In genomic region chr5:174725261-174725990, GRCh38 we compare ENCODE assay signal across 11 cellular contexts. TPM values are rescaled to one million over a fixed set of nuclear protein-coding genes. Genes with fewer than 3 reads are reported as not detected.
DNase-seq lines count a peak whose midpoint lies in the region; ATAC-seq, FAIRE-seq and TF ChIP-seq lines count a peak whose summit lies in the region.
"Had no signal": no experiment of that assay in that cellular context is flagged by ENCODE, and none has a peak within 500 bp of the region (broad histone marks: within the 10 kb centered on the region; RNA-seq: fewer than 3 reads in every experiment).

No MANE protein-coding gene starts in this region.

- no peak overlapping the region for H3K23ac ChIP-seq in H1 (ENCODE audit: insufficient read length)

- no peak overlapping the region for H2BK120ac ChIP-seq in H1 (replicated peaks; ENCODE audit: low read depth, low read length)

- TF ChIP-seq EP300 in H1 (IDR thresholded peaks at IDR 0.05; ENCODE audit: borderline replicate concordance in 1 of 2, low read depth in 2 of 2, low read length in 2 of 2) = no peak

- H3K27me3 ChIP-seq in left ventricle myocardium inferior (ENCODE audit: low read depth) = peaks cover 100% of the 10 kb centered on the region
- H3K27me3 ChIP-seq in H1 (replicated peaks in 1 of 4; ENCODE audit: control insufficient read depth in 3 of 4, extremely low read depth in 1 of 4, insufficient read depth in 3 of 4, low read length in 3 of 4) = peaks cover 82 to 97% (median 91%) of the 10 kb centered on the region in 4 experiments

- H3K36me3 Mint-ChIP-seq in naive thymus-derived CD8-positive, alpha-beta T cell = peaks cover 0 to 8% (median 6%) of the 10 kb centered on the region in 3 donors

- no peak overlapping the region for H3K27ac Mint-ChIP-seq in naive thymus-derived CD8-positive, alpha-beta T cell

- H3K27ac ChIP-seq in left ventricle myocardium inferior (replicated peaks) (no peak overlapping the region), H1 (ENCODE audit: low read depth, low read length) (no peak overlapping the region)

- no peak overlapping the region for H2AK5ac ChIP-seq in H1 (ENCODE audit: low read depth, low read length)

- CTCF ChIA-PET in H1 (lab: Charles Lee; ENCODE audit: partially characterized antibody) = interaction anchor here (0.7 to 0.9 kb wide), 4 partner anchors 12 to 323 kb away, joined by 3 to 4 read pairs (median 3); no protein-coding TSS in a partner anchor

- H3K9me3 Mint-ChIP-seq in naive thymus-derived CD8-positive, alpha-beta T cell = peaks cover 0 to 8% (median 0%) of the 10 kb centered on the region in 9 donors

- TF ChIP-seq CTCF in left ventricle myocardium inferior (IDR thresholded peaks at IDR 0.05; ENCODE audit: borderline replicate concordance) (no peak), H1 (IDR thresholded peaks at IDR 0.05; ENCODE audit: control extremely low read depth in 1 of 3, insufficient read depth in 1 of 3, low read depth in 1 of 3, low read length in 3 of 3) (no peak), GM13977 (IDR thresholded peaks at IDR 0.05; ENCODE audit: extremely low read depth, insufficient read depth, missing control alignments) (no peak)

- peak overlapping the region; percentile 82 for H3K4me3 ChIP-seq in left ventricle myocardium inferior
- peak overlapping the region; percentile 38 to 69 (median 56) for H3K4me3 ChIP-seq in H1 (ENCODE audit: extremely low read depth in 1 of 4, insufficient read depth in 2 of 4, low read depth in 3 of 4, low read length in 4 of 4)

- POLR2A ChIA-PET in H1 (lab: Charles Lee; ENCODE audit: partially characterized antibody) = no interaction called here
- POLR2A ChIA-PET in naive thymus-derived CD8-positive, alpha-beta T cell (lab: Charles Lee) = no interaction called here

- DNase-seq in left ventricle myocardium inferior = no peak
- DNase-seq in Right ventricle myocardium inferior (ENCODE audit: missing footprints) = no peak
- no peak for DNase-seq in H1 (ENCODE audit: low read depth in 1 of 2, low spot score in 2 of 2)
- DNase-seq in naive thymus-derived CD8-positive, alpha-beta T cell = no peak
- no peak for DNase-seq in Ammon's horn (ENCODE audit: low spot score)
- no peak for DNase-seq in NCI-H1048 (lab: John Stamatoyannopoulos, UW)
- no peak for DNase-seq in GM13977 (ENCODE audit: low spot score)
- no peak for DNase-seq in urothelium cell line (ENCODE audit: low spot score)
- DNase-seq: cortex of kidney, NCI-H2171 treated with DMSO at 0.1 percent for 48 hours had no signal

- H3K23me2 ChIP-seq in H1 (ENCODE audit: low read depth, low read length) = peaks cover 21% of the 10 kb centered on the region

- WGBS in H1 (ENCODE audit: extremely low coverage in 1 of 2, insufficient coverage in 1 of 2, insufficient read length in 1 of 2, insufficient replicate concordance in 2 of 2, low coverage in 1 of 2, low lambda C conversion rate in 2 of 2, missing lambda C conversion rate in 1 of 2), 2 experiments = 4% methylated on average over 30 of the region's 30 CpGs; no CpG with 5 or more reads in 1 of the 2 experiments

- 0 out of 2 replicates have a peak overlapping the region, but pooled peaks have one; percentile 50 for H2BK12ac ChIP-seq in H1 (ENCODE audit: low read depth, low read length)

- no peak overlapping the region for H4K8ac ChIP-seq in H1 (ENCODE audit: extremely low read depth, insufficient read depth, low read length)

- 0 out of 2 replicates have a peak overlapping the region, but pooled peaks have one; percentile 38 for H2AFZ ChIP-seq in H1 (ENCODE audit: low read length)

- H3K36me3 ChIP-seq in left ventricle myocardium inferior (peaks cover 11% of the 10 kb centered on the region), H1 (ENCODE audit: control insufficient read depth in 2 of 4, insufficient read depth in 4 of 4, low read length in 3 of 4) (no peaks in the 10 kb centered on the region)

- H2BK15ac ChIP-seq in H1 (ENCODE audit: low read length) = peak overlapping the region; percentile 81; the same call in 1 of the 2 replicates

- FAIRE-seq in H1 (lab: Jason Lieb, UNC) (no peak), urothelium cell line (lab: Jason Lieb, UNC) (no peak)

- TF ChIP-seq RAD21 in H1 (IDR thresholded peaks at IDR 0.05 in 1 of 2, conservative IDR thresholded peaks at IDR 0.05 in 1 of 2; ENCODE audit: low read depth in 2 of 2, low read length in 2 of 2) = no peak

- H3K9me3 ChIP-seq in left ventricle myocardium inferior (replicated peaks) (no peaks in the 10 kb centered on the region), H1 (ENCODE audit: insufficient read depth in 2 of 2, low read depth in 1 of 2, low read length in 1 of 2) (no peaks in the 10 kb centered on the region)

- H3K79me2 ChIP-seq in H1 (ENCODE audit: control insufficient read depth in 1 of 2, insufficient read depth in 2 of 2, low read length in 2 of 2) = no peaks in the 10 kb centered on the region

- peaks cover 55 to 82% (median 74%) of the 10 kb centered on the region in 5 donors for H3K27me3 Mint-ChIP-seq in naive thymus-derived CD8-positive, alpha-beta T cell

- H3K4me1 ChIP-seq in left ventricle myocardium inferior (peaks cover 27% of the 10 kb centered on the region), H1 (replicated peaks in 1 of 4; ENCODE audit: control insufficient read depth in 3 of 4, insufficient read depth in 4 of 4, low read length in 3 of 4) (peaks cover 9 to 26% (median 16%) of the 10 kb centered on the region in 4 experiments)

- TF ChIP-seq POLR2A in H1 (IDR thresholded peaks at IDR 0.05; ENCODE audit: control extremely low read depth in 1 of 2, low read depth in 2 of 2, low read length in 2 of 2) = no peak

- intact Hi-C loops in left ventricle myocardium inferior (cut with micrococcal nuclease) (no loop called here), Right ventricle myocardium inferior (cut with DNase I) (no loop called here)

- no peaks in the 10 kb centered on the region for H3K79me1 ChIP-seq in H1 (ENCODE audit: low read depth, low read length)

- in situ Hi-C loops in GM13977 (cut with MboI; ENCODE audit: low pct_unique_long_range_greater_than_20kb, low sequenced_read_pairs, unreplicated experiment) = no loop called here

- H3K14ac ChIP-seq in H1 (ENCODE audit: insufficient read length) = no peak overlapping the region

- no peak overlapping the region for H3K9ac ChIP-seq in H1 (replicated peaks in 1 of 4; ENCODE audit: extremely low read depth in 1 of 4, low read depth in 3 of 4, low read length in 3 of 4)

- peak overlapping the region in 7 of 10 donors; percentile 7 to 74 (median 50) for H3K4me3 Mint-ChIP-seq in naive thymus-derived CD8-positive, alpha-beta T cell

- no peak overlapping the region for H3K18ac ChIP-seq in H1 (ENCODE audit: extremely low read depth, low read length)

- no peak overlapping the region for H4K5ac ChIP-seq in H1 (ENCODE audit: insufficient read length, low read depth, low read length)

- no peak overlapping the region for H3K56ac ChIP-seq in H1 (replicated peaks; ENCODE audit: insufficient read length, low read depth, low read length)

- ATAC-seq in Right ventricle myocardium inferior = no peak
- ATAC-seq in naive thymus-derived CD8-positive, alpha-beta T cell = no peak

- H4K20me1 ChIP-seq in H1 (replicated peaks in 1 of 2; ENCODE audit: control insufficient read depth in 1 of 2, insufficient read depth in 2 of 2, low read length in 2 of 2) = peaks cover 22 to 23% of the 10 kb centered on the region in 2 experiments

- no peak overlapping the region for H2BK20ac ChIP-seq in H1 (ENCODE audit: low read length)

- H2BK5ac ChIP-seq in H1 (ENCODE audit: low read depth, low read length) = no peak overlapping the region

- H4K91ac ChIP-seq in H1 (replicated peaks; ENCODE audit: insufficient read length, low read length) = peak overlapping the region; percentile 51

- peaks cover 3 to 21% (median 12%) of the 10 kb centered on the region in 4 donors for H3K4me1 Mint-ChIP-seq in naive thymus-derived CD8-positive, alpha-beta T cell

- H3K4me2 ChIP-seq in H1 (ENCODE audit: insufficient read depth in 1 of 2, low read depth in 2 of 2, low read length in 2 of 2) = peak overlapping the region; percentile 81 to 92

- no peak overlapping the region for H3K4ac ChIP-seq in H1 (replicated peaks; ENCODE audit: insufficient read length, low read depth, low read length)

TF ChIP-seq in H1, 55 proteins besides CTCF, POLR2A, EP300 and RAD21 (continues in another document):
- TF ChIP-seq RBBP5 (IDR thresholded peaks at IDR 0.05; ENCODE audit: borderline replicate concordance, low read depth, low read length) (no peak), POLR2AphosphoS5 (IDR thresholded peaks at IDR 0.05; ENCODE audit: low read depth, low read length) (no peak), GTF2F1 (IDR thresholded peaks at IDR 0.05; ENCODE audit: borderline replicate concordance, low read depth, low read length) (no peak), TEAD4 (IDR thresholded peaks at IDR 0.05; ENCODE audit: low read depth, low read length) (no peak), KDM1A (IDR thresholded peaks at IDR 0.05; ENCODE audit: borderline replicate concordance, low read length) (no peak), RNF2 (IDR thresholded peaks at IDR 0.05; ENCODE audit: borderline replicate concordance, low read depth, low read length, missing control alignments, poor library complexity, severe bottlenecking) (peak; percentile 98), BRCA1 (IDR thresholded peaks at IDR 0.05; ENCODE audit: low read depth, low read length) (no peak), CBX5 (IDR thresholded peaks at IDR 0.05; ENCODE audit: low read depth, low read length) (no peak), BCL11A (IDR thresholded peaks at IDR 0.05; ENCODE audit: low read depth in 2 of 2, low read length in 2 of 2) (no peak), JUND (IDR thresholded peaks at IDR 0.05; ENCODE audit: low read length) (no peak)
- TF ChIP-seq, protein P1, sequence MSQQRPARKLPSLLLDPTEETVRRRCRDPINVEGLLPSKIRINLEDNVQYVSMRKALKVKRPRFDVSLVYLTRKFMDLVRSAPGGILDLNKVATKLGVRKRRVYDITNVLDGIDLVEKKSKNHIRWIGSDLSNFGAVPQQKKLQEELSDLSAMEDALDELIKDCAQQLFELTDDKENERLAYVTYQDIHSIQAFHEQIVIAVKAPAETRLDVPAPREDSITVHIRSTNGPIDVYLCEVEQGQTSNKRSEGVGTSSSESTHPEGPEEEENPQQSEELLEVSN (IDR thresholded peaks at IDR 0.05) = no peak

RNA-seq across cellular contexts. Expression of gene MSX2, which starts 1.0 kb away (rescaled TPM):
- total RNA-seq in left ventricle myocardium inferior = 2.3 TPM
- total RNA-seq in Right ventricle myocardium inferior = 1.4 TPM
- total RNA-seq in H1 (2021; fragmentation: NEBNext Ultra II Directional; extraction: Animal tissue kit (Norgen Biotek cat#: 25700)) = 0.38 and 0.47 TPM in 2 replicates
- 0.24 and 0.30 TPM in 2 replicates for polyA plus RNA-seq in H1 (2011; rRNA removed)
- 0.30 TPM for polyA plus RNA-seq in H1 (2011; cell fraction: cytosol; rRNA removed)
- polyA plus RNA-seq in H1 (2011; cell fraction: nucleus; rRNA removed) = 0.86 TPM
- 0.20 to 0.70 TPM (median 0.50 TPM) in 4 replicates for polyA plus RNA-seq in H1 (2012, experiment 1 of 2)
- 0.46 TPM for polyA plus RNA-seq in H1 (2012, experiment 2 of 2)
- 0.43 TPM for polyA plus RNA-seq in H1 (2013, experiment 1 of 2)
- 0.42 TPM for polyA plus RNA-seq in H1 (2013, experiment 2 of 2)
- polyA minus RNA-seq in H1 (2011; rRNA and poly(A)+ RNA removed) = 0.29 and 0.73 TPM in 2 replicates
- 2.0 TPM for polyA minus RNA-seq in H1 (2011; cell fraction: cytosol; rRNA and poly(A)+ RNA removed)
- polyA minus RNA-seq in H1 (2011; cell fraction: nucleus; rRNA and poly(A)+ RNA removed) = not detected
- not detected for total RNA-seq in naive thymus-derived CD8-positive, alpha-beta T cell
- polyA plus RNA-seq in naive thymus-derived CD8-positive, alpha-beta T cell = not detected
- polyA plus RNA-seq: neural cell had no signal
